ENCODE assay signal across 8 cellular contexts in genomic region chr6:139588734-139589418, GRCh38.
DNase-seq lines count a peak whose midpoint lies in the region; ATAC-seq and TF ChIP-seq lines count a peak whose summit lies in the region.
"Had no signal": no experiment of that assay in that cellular context is flagged by ENCODE, and none has a peak within 500 bp of the region (broad histone marks: within the 10 kb centered on the region; RNA-seq: fewer than 3 reads in every experiment).

No MANE protein-coding gene starts in this region.

- no peak overlapping the region for H3K4me3 ChIP-seq in LNCaP clone FGC (ENCODE audit: low read depth, low read length)
- H3K4me3 ChIP-seq in testis = no peak overlapping the region

- intact Hi-C loops in testis (cut with DNase I; ENCODE audit: low total_unique reads) = no loop called here
- intact Hi-C loops in posterior cingulate gyrus (cut with DNase I) = no loop called here

- 27 to 32% methylated on average over 3 of the region's 3 CpGs for WGBS in testis, 2 donors

- TF ChIP-seq POLR2A in testis (IDR thresholded peaks at IDR 0.05) = no peak

- ATAC-seq in SK-N-SH treated with all-trans-retinoic acid at 6 μM for 48 hours = peak; percentile 18
- ATAC-seq in GM21381 (IDR thresholded peaks at IDR 0.05; ENCODE audit: unreplicated experiment) = no peak

- H3K36me3 ChIP-seq in testis (ENCODE audit: low read depth, missing control alignments) = no peaks in the 10 kb centered on the region

- H3K4me1 ChIP-seq in testis = peaks cover 32% of the 10 kb centered on the region

- H3K27me3 ChIP-seq in testis = no peaks in the 10 kb centered on the region

- DNase-seq in LNCaP clone FGC (ENCODE audit: low read depth) (peak; percentile 32), inferior parietal cortex (ENCODE audit: extremely low spot score) (peak; percentile 32), testis (no peak), posterior cingulate gyrus (no peak)
- no peak for DNase-seq in effector CD4-positive, alpha-beta T cell
- DNase-seq: activated CD4-positive, alpha-beta T cell treated with anti-CD3 and anti-CD28 coated beads for 48 hours had no signal

- H3K9me3 ChIP-seq in testis = no peaks in the 10 kb centered on the region

- TF ChIP-seq CTCF in LNCaP clone FGC (IDR thresholded peaks at IDR 0.05; ENCODE audit: control insufficient read depth, extremely low read depth, insufficient read depth) (no peak), testis (IDR thresholded peaks at IDR 0.05) (no peak)

- peak overlapping the region; percentile 48 to 71 for H3K27ac ChIP-seq in testis

TF ChIP-seq in SK-N-SH treated with all-trans-retinoic acid at 6 μM for 48 hours, 23 proteins besides CTCF, POLR2A, EP300 and RAD21:
- no peak for TF ChIP-seq BACH2 (CRISPR knock-in tag; IDR thresholded peaks at IDR 0.05; ENCODE audit: borderline replicate concordance)

Comparison
In these comparisons a context has a peak if more than half of its experiments do, and no peak if none do; other contexts are left out.
1. DNase-seq: peak in LNCaP clone FGC (single experiment) and inferior parietal cortex (single experiment); none in testis (single experiment), effector CD4-positive, alpha-beta T cell (single experiment) and posterior cingulate gyrus (0 of 10).